In the genomic region with DNA sequence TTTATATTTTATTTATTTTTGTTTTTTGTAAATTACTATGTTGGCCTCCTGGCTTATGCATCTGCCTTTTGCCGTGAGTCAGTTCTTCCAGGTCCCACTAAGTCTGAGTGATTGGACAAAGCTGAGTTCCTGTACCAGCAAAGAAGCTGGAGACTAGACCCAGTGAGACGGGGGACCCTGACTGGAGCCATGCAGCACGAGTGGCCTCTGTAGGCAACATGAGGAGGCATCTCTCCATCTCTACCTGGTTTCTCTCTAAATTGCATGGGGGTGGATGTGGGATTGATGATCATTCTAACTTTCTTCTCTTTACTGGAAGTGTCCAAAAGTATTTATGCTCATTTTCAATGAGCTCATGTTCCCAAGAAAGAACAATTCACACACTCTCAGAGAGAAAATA, we compare ENCODE assay signal across 29 cellular contexts.
DNase-seq lines count a peak whose midpoint lies in the region; TF ChIP-seq lines count a peak whose summit lies in the region.
"Had no signal": no experiment of that assay in that cellular context is flagged by ENCODE, and none has a peak within 500 bp of the region (broad histone marks: within the 10 kb centered on the region; RNA-seq: fewer than 3 reads in every experiment).

No MANE protein-coding gene starts in this region.

- 0 out of 2 replicates have a peak, but pooled peaks cover 5% of the 10 kb centered on the region for H3K9me2 ChIP-seq in PC-9 (ENCODE audit: insufficient read depth)

- no peaks in the 10 kb centered on the region for H3K4me1 Mint-ChIP-seq in Caco-2 (ENCODE audit: low read depth, unreplicated experiment)
- H3K4me1 Mint-ChIP-seq in endodermal cell: peaks cover 3% of the 10 kb centered on the region
- H3K4me1 Mint-ChIP-seq in activated CD4-positive, alpha-beta memory T cell treated with anti-CD3 and anti-CD28 coated beads for 36 hours (ENCODE audit: low read depth): no peaks in the 10 kb centered on the region
- H3K4me1 Mint-ChIP-seq: activated naive CD8-positive, alpha-beta T cell treated with anti-CD3 and anti-CD28 coated beads, Interleukin-2, amount 10 ng/mL, durations not matched to agents 7 days and 5 days; CD14-positive monocyte; stimulated activated memory B cell treated with anti-CD40 and anti-IgM and Interleukin-4, amounts not matched to agents 10 μg/mL and 1 μg/mL and 100 μg/mL, for 72 hours had no signal

- no peak overlapping the region for H4K8ac ChIP-seq in trophoblast cell (ENCODE audit: low read depth, low read length)

- H3K36me3 ChIP-seq in Caco-2 (ENCODE audit: control insufficient read depth, insufficient read depth, low read length) (no peaks in the 10 kb centered on the region), PC-9 (ENCODE audit: low read depth) (no peaks in the 10 kb centered on the region), endodermal cell (ENCODE audit: control insufficient read depth, insufficient read depth, low read length) (no peaks in the 10 kb centered on the region), trophoblast cell (ENCODE audit: control insufficient read depth in 1 of 2, insufficient read depth in 2 of 2, low read length in 2 of 2) (no peaks in the 10 kb centered on the region)
- H3K36me3 ChIP-seq: neutrophil, thoracic aorta, WERI-Rb-1 had no signal

- no peaks in the 10 kb centered on the region for H3F3A ChIP-seq in PC-9 (ENCODE audit: insufficient read depth, low read depth)

- H3K14ac ChIP-seq in trophoblast cell (ENCODE audit: low read length): no peak overlapping the region

- H2BK5ac ChIP-seq in trophoblast cell (ENCODE audit: low read depth, low read length, poor library complexity): no peak overlapping the region

- no peak overlapping the region for H3K4ac ChIP-seq in trophoblast cell (ENCODE audit: low read depth, low read length)

- WGBS in endodermal cell (ENCODE audit: insufficient coverage in 1 of 2, insufficient read length in 1 of 2), 2 experiments: 85 to 89% methylated on average over 1 to 3 of the region's 3 CpGs
- WGBS in trophoblast cell (ENCODE audit: extremely low coverage, insufficient coverage, insufficient read length): no CpG with 5 or more reads among the region's 3 CpGs

- in situ Hi-C loops in ACHN (cut with HindIII; ENCODE audit: low pct_ligation_motif_present, low pct_unique_long_range_greater_than_20kb, low sequenced_read_pairs): no loop called here

- no peaks in the 10 kb centered on the region for H4K20me1 ChIP-seq in PC-9 (ENCODE audit: insufficient read depth)

- intact Hi-C loops in Caco-2 (cut with micrococcal nuclease; ENCODE audit: unreplicated experiment): loop anchor here (1.0 to 10.0 kb wide), 2 partner anchors 114 to 623 kb away; no protein-coding TSS in a partner anchor
- intact Hi-C loops in PC-9 (cut with micrococcal nuclease; ENCODE audit: unreplicated experiment): no loop called here
- intact Hi-C loops in activated CD4-positive, alpha-beta memory T cell treated with anti-CD3 and anti-CD28 coated beads for 36 hours (cut with micrococcal nuclease): no loop called here

- no peaks in the 10 kb centered on the region for H3K79me1 ChIP-seq in trophoblast cell (ENCODE audit: low read length)

- no peaks in the 10 kb centered on the region for H3K27me3 ChIP-seq in Caco-2 (replicated peaks; ENCODE audit: control insufficient read depth, insufficient read depth, low read length)
- H3K27me3 ChIP-seq in PC-9 (ENCODE audit: insufficient read depth, low read depth): no peaks in the 10 kb centered on the region
- H3K27me3 ChIP-seq in endodermal cell (ENCODE audit: control insufficient read depth, insufficient read depth, low read length, poor library complexity, severe bottlenecking): no peaks in the 10 kb centered on the region
- H3K27me3 ChIP-seq in trophoblast cell (ENCODE audit: insufficient read depth, low read length): no peaks in the 10 kb centered on the region
- H3K27me3 ChIP-seq: body of pancreas, neutrophil had no signal

- no peak overlapping the region for H3K18ac ChIP-seq in trophoblast cell (ENCODE audit: low read length)

- peak in 1 of 2 experiments; percentile 51 for TF ChIP-seq CTCF in Caco-2 (IDR thresholded peaks at IDR 0.05; ENCODE audit: insufficient read depth in 1 of 2, low read depth in 1 of 2, low read length in 1 of 2, severe bottlenecking in 1 of 2, unreplicated experiment in 1 of 2)
- TF ChIP-seq CTCF in GM20000 (IDR thresholded peaks at IDR 0.05; ENCODE audit: extremely low read depth, missing control alignments): peak; percentile 14
- TF ChIP-seq CTCF in PC-9 (conservative IDR thresholded peaks at IDR 0.05): no peak
- TF ChIP-seq CTCF in endodermal cell (conservative IDR thresholded peaks at IDR 0.05): peak; percentile 42

- H3K79me2 ChIP-seq in PC-9 (ENCODE audit: low read depth) (no peaks in the 10 kb centered on the region), trophoblast cell (ENCODE audit: control insufficient read depth, insufficient read depth, low read length, poor library complexity) (no peaks in the 10 kb centered on the region)

- CTCF ChIA-PET in Caco-2 (lab: Charles Lee): no interaction called here
- CTCF ChIA-PET in PC-9 (lab: Charles Lee): no interaction called here
- CTCF ChIA-PET in activated CD4-positive, alpha-beta memory T cell treated with anti-CD3 and anti-CD28 coated beads for 36 hours (lab: Charles Lee): no interaction called here

- H3K9me3 ChIP-seq in Caco-2: no peaks in the 10 kb centered on the region
- no peaks in the 10 kb centered on the region for H3K9me3 ChIP-seq in PC-9 (ENCODE audit: insufficient read depth, low read depth)
- H3K9me3 ChIP-seq in endodermal cell (ENCODE audit: control insufficient read depth, low read length): no peaks in the 10 kb centered on the region
- H3K9me3 ChIP-seq in trophoblast cell (ENCODE audit: insufficient read depth, low read depth, low read length): no peaks in the 10 kb centered on the region
- H3K9me3 ChIP-seq: body of pancreas, neutrophil, thoracic aorta had no signal

- H3K27me3 Mint-ChIP-seq in Caco-2 (ENCODE audit: insufficient read depth, unreplicated experiment) (peaks cover 13% of the 10 kb centered on the region), endodermal cell (ENCODE audit: insufficient read depth) (no peaks in the 10 kb centered on the region)
- peaks cover 10% of the 10 kb centered on the region for H3K27me3 Mint-ChIP-seq in activated CD4-positive, alpha-beta memory T cell treated with anti-CD3 and anti-CD28 coated beads for 36 hours

- H3K36me3 Mint-ChIP-seq in Caco-2 (ENCODE audit: insufficient read depth, unreplicated experiment): no peaks in the 10 kb centered on the region
- no peaks in the 10 kb centered on the region for H3K36me3 Mint-ChIP-seq in endodermal cell (ENCODE audit: low read depth)
- H3K36me3 Mint-ChIP-seq in activated CD4-positive, alpha-beta memory T cell treated with anti-CD3 and anti-CD28 coated beads for 36 hours: no peaks in the 10 kb centered on the region
- H3K36me3 Mint-ChIP-seq: activated naive CD8-positive, alpha-beta T cell treated with anti-CD3 and anti-CD28 coated beads, Interleukin-2, amount 10 ng/mL, durations not matched to agents 7 days and 5 days; CD14-positive monocyte; stimulated activated memory B cell treated with anti-CD40 and anti-IgM and Interleukin-4, amounts not matched to agents 10 μg/mL and 1 μg/mL and 100 μg/mL, for 72 hours had no signal

- H2BK12ac ChIP-seq in trophoblast cell (ENCODE audit: low read length): no peak overlapping the region

- no TSS peak for BruUV-seq in Caco-2 (replicated peaks; lab: Mats Ljungman, UMichigan)
- no TSS peak for BruUV-seq in PC-9 (replicated peaks; lab: Mats Ljungman, UMichigan)

- no peak overlapping the region for H2BK120ac ChIP-seq in trophoblast cell (ENCODE audit: insufficient read depth, low read length, poor library complexity)

- peak overlapping the region; percentile 33; the same call in 1 of the 2 replicates for H3K4me2 ChIP-seq in PC-9
- no peak overlapping the region for H3K4me2 ChIP-seq in trophoblast cell (ENCODE audit: low read length)

- H3K27ac Mint-ChIP-seq in Caco-2 (ENCODE audit: unreplicated experiment) (no peak overlapping the region), endodermal cell (no peak overlapping the region)
- H3K27ac Mint-ChIP-seq in activated CD4-positive, alpha-beta memory T cell treated with anti-CD3 and anti-CD28 coated beads for 36 hours: no peak overlapping the region
- H3K27ac Mint-ChIP-seq: activated naive CD8-positive, alpha-beta T cell treated with anti-CD3 and anti-CD28 coated beads, Interleukin-2, amount 10 ng/mL, durations not matched to agents 7 days and 5 days; activated T-helper 2 cell treated with anti-CD3 and anti-CD28 coated beads, Interferon-gamma antibody, Interleukin-2, Interleukin-4, amounts not matched to agents 10 μg/mL and 5 μg/mL and 100 μg/mL, durations not matched to agents 14 hours and 24 hours and 36 hours; CD14-positive monocyte; stimulated activated memory B cell treated with anti-CD40 and anti-IgM and Interleukin-4, amounts not matched to agents 10 μg/mL and 1 μg/mL and 100 μg/mL, for 72 hours had no signal

- H3K4me3 Mint-ChIP-seq in Caco-2 (ENCODE audit: unreplicated experiment) (no peak overlapping the region), endodermal cell (no peak overlapping the region)
- H3K4me3 Mint-ChIP-seq in activated CD4-positive, alpha-beta memory T cell treated with anti-CD3 and anti-CD28 coated beads for 36 hours: no peak overlapping the region
- H3K4me3 Mint-ChIP-seq: activated naive CD8-positive, alpha-beta T cell treated with anti-CD3 and anti-CD28 coated beads, Interleukin-2, amount 10 ng/mL, durations not matched to agents 7 days and 5 days; CD14-positive monocyte; stimulated activated memory B cell treated with anti-CD40 and anti-IgM and Interleukin-4, amounts not matched to agents 10 μg/mL and 1 μg/mL and 100 μg/mL, for 72 hours had no signal

- H3K9me3 Mint-ChIP-seq in Caco-2 (ENCODE audit: unreplicated experiment): no peaks in the 10 kb centered on the region
- peaks cover 14% of the 10 kb centered on the region for H3K9me3 Mint-ChIP-seq in endodermal cell
- H3K9me3 Mint-ChIP-seq in activated CD4-positive, alpha-beta memory T cell treated with anti-CD3 and anti-CD28 coated beads for 36 hours: peaks cover 2% of the 10 kb centered on the region

- H3K9ac ChIP-seq in endodermal cell (ENCODE audit: extremely low read depth, low read length, poor library complexity, severe bottlenecking): no peak overlapping the region
- no peak overlapping the region for H3K9ac ChIP-seq in trophoblast cell (ENCODE audit: low read length)

- DNase-seq in Caco-2 (peak; percentile 21 to 39), GM20000 (ENCODE audit: low spot score) (no peak), PC-9 (peak in 1 of 2 experiments; percentile 2), endodermal cell (no peak), ACHN (no peak), trophoblast cell (no peak)
- no peak for DNase-seq in activated CD4-positive, alpha-beta memory T cell treated with anti-CD3 and anti-CD28 coated beads for 36 hours
- DNase-seq in activated effector memory CD4-positive, alpha-beta T cell treated with anti-CD3 and anti-CD28 coated beads, Interleukin-2, amount 50 U/mL, for 16 hours: no peak
- DNase-seq: activated CD4-positive, alpha-beta T cell treated with anti-CD3 and anti-CD28 coated beads, Interleukin-2, amount 50 U/mL, for 1 hour; activated CD8-positive, alpha-beta memory T cell treated with anti-CD3 and anti-CD28 coated beads, Interleukin-2, amount 50 U/mL, for 4 hours; activated naive CD8-positive, alpha-beta T cell treated with anti-CD3 and anti-CD28 coated beads, Interleukin-2, amount 10 ng/mL, durations not matched to agents 7 days and 5 days; body of pancreas; DMS153; glutamatergic neuron; KG1; kidney glomerular epithelial cell; NCI-H2029; NCI-H2227 treated with DMSO at 0.1 percent for 48 hours; NCI-H774; small intestine; stimulated activated CD4-positive, alpha-beta T cell treated with anti-CD3 and anti-CD28 coated beads, Interleukin-2, amount 100 ng/mL, for 24 hours had no signal

- POLR2A ChIA-PET in Caco-2 (lab: Charles Lee) (no interaction called here), PC-9 (lab: Charles Lee; ENCODE audit: unreplicated experiment) (no interaction called here)
- POLR2A ChIA-PET in activated CD4-positive, alpha-beta memory T cell treated with anti-CD3 and anti-CD28 coated beads for 36 hours (lab: Charles Lee): no interaction called here

- no peak overlapping the region for H3K23ac ChIP-seq in trophoblast cell (ENCODE audit: low read length)

- H3K27ac ChIP-seq in PC-9: no peak overlapping the region
- H3K27ac ChIP-seq in endodermal cell (ENCODE audit: low read depth, low read length): no peak overlapping the region
- no peak overlapping the region for H3K27ac ChIP-seq in trophoblast cell (ENCODE audit: low read depth, low read length)
- H3K27ac ChIP-seq: body of pancreas, HL-60, neutrophil, SK-N-MC, thoracic aorta, WERI-Rb-1 had no signal

- H3K4me1 ChIP-seq in Caco-2 (no peaks in the 10 kb centered on the region), PC-9 (replicated peaks; ENCODE audit: insufficient read depth) (peaks cover 20% of the 10 kb centered on the region), endodermal cell (ENCODE audit: control insufficient read depth, insufficient read depth, low read length) (no peaks in the 10 kb centered on the region), trophoblast cell (ENCODE audit: control insufficient read depth in 1 of 2, insufficient read depth in 2 of 2, low read length in 2 of 2) (no peaks in the 10 kb centered on the region)
- H3K4me1 ChIP-seq: body of pancreas had no signal

- no peak overlapping the region for H2AFZ ChIP-seq in PC-9
- no peak overlapping the region for H2AFZ ChIP-seq in trophoblast cell (ENCODE audit: insufficient read depth, low read length, poor library complexity)

- H2AK5ac ChIP-seq in trophoblast cell (ENCODE audit: low read length): no peak overlapping the region

- no peak overlapping the region for H4K12ac ChIP-seq in trophoblast cell (ENCODE audit: low read depth, low read length)

- H3K4me3 ChIP-seq in Caco-2 (ENCODE audit: low read depth, low read length) (no peak overlapping the region), PC-9 (no peak overlapping the region), endodermal cell (ENCODE audit: low read length) (no peak overlapping the region), trophoblast cell (ENCODE audit: low read depth, low read length) (no peak overlapping the region)
- H3K4me3 ChIP-seq: body of pancreas, SK-N-MC, thoracic aorta had no signal

- no peak overlapping the region for H4K91ac ChIP-seq in trophoblast cell (ENCODE audit: low read depth, low read length)

Comparison
In these comparisons a context has a peak if more than half of its experiments do, and no peak if none do; other contexts are left out.
1. DNase-seq: peak in Caco-2 (2 of 2); none in GM20000 (single experiment), endodermal cell (single experiment), activated CD4-positive, alpha-beta memory T cell treated with anti-CD3 and anti-CD28 coated beads for 36 hours (single experiment), ACHN (single experiment), trophoblast cell (0 of 2) and activated effector memory CD4-positive, alpha-beta T cell treated with anti-CD3 and anti-CD28 coated beads, Interleukin-2, amount 50 U/mL, for 16 hours (single experiment).